ENCODE assay signal across 1 cellular context in the genomic region with DNA sequence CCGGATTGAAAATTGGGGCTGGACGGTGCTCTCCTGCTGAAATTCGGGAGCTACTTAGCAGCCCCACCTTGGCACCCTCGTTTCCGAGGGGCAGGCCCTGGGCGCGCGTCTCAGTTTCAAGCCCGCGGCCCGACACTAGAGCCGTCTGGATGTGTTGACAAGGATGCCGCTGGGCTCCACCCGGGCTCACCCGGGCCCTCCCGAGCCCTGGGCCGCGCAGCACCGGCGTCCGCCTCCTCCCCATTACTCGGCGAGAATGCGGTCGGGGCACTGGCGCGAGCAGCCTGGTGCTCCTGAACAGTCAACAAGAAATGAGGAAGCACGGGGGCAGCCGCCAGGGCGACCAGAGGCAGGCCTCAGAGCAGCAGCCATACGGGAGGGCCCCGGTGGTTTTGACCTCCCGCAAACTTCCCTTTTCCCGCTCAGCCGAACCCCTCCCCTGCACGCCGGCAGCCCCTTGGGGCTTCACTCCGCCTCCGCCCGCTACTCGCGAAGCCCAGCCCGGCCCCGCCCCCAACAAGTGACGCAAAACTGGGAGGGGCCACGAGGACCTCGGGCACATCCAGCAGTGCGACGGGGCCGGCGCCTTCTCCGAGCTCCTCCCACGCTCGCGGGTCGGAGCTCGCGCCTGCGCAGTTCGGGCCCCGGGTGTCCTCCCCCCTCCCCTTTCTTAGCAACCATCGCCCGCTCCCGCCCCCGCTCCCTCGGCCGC.
A peak's percentile ranks its signal among the peaks of the same experiment; 100 is the strongest.
TF ChIP-seq lines count a peak whose summit lies in the region.

No MANE protein-coding gene starts in this region.

TF ChIP-seq in HepG2, 621 proteins besides CTCF, POLR2A, EP300 and RAD21 (continued from another document and continues in another):
- TF ChIP-seq, protein P1, sequence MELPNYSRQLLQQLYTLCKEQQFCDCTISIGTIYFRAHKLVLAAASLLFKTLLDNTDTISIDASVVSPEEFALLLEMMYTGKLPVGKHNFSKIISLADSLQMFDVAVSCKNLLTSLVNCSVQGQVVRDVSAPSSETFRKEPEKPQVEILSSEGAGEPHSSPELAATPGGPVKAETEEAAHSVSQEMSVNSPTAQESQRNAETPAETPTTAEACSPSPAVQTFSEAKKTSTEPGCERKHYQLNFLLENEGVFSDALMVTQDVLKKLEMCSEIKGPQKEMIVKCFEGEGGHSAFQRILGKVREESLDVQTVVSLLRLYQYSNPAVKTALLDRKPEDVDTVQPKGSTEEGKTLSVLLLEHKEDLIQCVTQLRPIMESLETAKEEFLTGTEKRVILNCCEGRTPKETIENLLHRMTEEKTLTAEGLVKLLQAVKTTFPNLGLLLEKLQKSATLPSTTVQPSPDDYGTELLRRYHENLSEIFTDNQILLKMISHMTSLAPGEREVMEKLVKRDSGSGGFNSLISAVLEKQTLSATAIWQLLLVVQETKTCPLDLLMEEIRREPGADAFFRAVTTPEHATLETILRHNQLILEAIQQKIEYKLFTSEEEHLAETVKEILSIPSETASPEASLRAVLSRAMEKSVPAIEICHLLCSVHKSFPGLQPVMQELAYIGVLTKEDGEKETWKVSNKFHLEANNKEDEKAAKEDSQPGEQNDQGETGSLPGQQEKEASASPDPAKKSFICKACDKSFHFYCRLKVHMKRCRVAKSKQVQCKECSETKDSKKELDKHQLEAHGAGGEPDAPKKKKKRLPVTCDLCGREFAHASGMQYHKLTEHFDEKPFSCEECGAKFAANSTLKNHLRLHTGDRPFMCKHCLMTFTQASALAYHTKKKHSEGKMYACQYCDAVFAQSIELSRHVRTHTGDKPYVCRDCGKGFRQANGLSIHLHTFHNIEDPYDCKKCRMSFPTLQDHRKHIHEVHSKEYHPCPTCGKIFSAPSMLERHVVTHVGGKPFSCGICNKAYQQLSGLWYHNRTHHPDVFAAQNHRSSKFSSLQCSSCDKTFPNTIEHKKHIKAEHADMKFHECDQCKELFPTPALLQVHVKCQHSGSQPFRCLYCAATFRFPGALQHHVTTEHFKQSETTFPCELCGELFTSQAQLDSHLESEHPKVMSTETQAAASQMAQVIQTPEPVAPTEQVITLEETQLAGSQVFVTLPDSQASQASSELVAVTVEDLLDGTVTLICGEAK (IDR thresholded peaks at IDR 0.05): no peak
- TF ChIP-seq, protein P1 (CRISPR knock-in tag; IDR thresholded peaks at IDR 0.05): peak; percentile 82
- TF ChIP-seq ZNF543 (CRISPR knock-in tag; IDR thresholded peaks at IDR 0.05): peak; percentile 84
- peak; percentile 87 for TF ChIP-seq KMT2B (CRISPR knock-in tag; IDR thresholded peaks at IDR 0.05)
- 0 out of 2 replicates have a peak, but pooled peaks have one; percentile 14 for TF ChIP-seq PHF21A (CRISPR knock-in tag; IDR thresholded peaks at IDR 0.05)
- peak; percentile 57; the same call in 1 of the 2 replicates for TF ChIP-seq MTA1 (CRISPR knock-in tag; IDR thresholded peaks at IDR 0.05; ENCODE audit: borderline replicate concordance)
- no peak for TF ChIP-seq ZBTB3 (CRISPR knock-in tag; IDR thresholded peaks at IDR 0.05; ENCODE audit: borderline replicate concordance, low read depth)
- TF ChIP-seq CBX1 (IDR thresholded peaks at IDR 0.05; ENCODE audit: low read depth): peak; percentile 26
- no peak for TF ChIP-seq ZNF30 (CRISPR knock-in tag; IDR thresholded peaks at IDR 0.05)
- no peak for TF ChIP-seq FIP1L1 (IDR thresholded peaks at IDR 0.05; ENCODE audit: borderline replicate concordance, insufficient read depth, low read depth, low read length)
- peak; percentile 85; the same call in 1 of the 2 replicates for TF ChIP-seq TOE1 (CRISPR knock-in tag; IDR thresholded peaks at IDR 0.05)
- TF ChIP-seq HIVEP1 (CRISPR knock-in tag; IDR thresholded peaks at IDR 0.05): peak; percentile 72; the same call in 1 of the 2 replicates
- no peak for TF ChIP-seq ZNF619 (CRISPR knock-in tag; IDR thresholded peaks at IDR 0.05)
- TF ChIP-seq ZFYVE20 (CRISPR knock-in tag; IDR thresholded peaks at IDR 0.05; ENCODE audit: borderline replicate concordance, low read depth): no peak
- TF ChIP-seq NR2F6 (IDR thresholded peaks at IDR 0.05): 0 out of 2 replicates have a peak, but pooled peaks have one; percentile 26
- no peak; the same call in 1 of the 2 replicates for TF ChIP-seq NR2F6 (CRISPR knock-in tag; IDR thresholded peaks at IDR 0.05)
- no peak for TF ChIP-seq ZNF644 (CRISPR knock-in tag; IDR thresholded peaks at IDR 0.05; ENCODE audit: low read depth)
- TF ChIP-seq REL (CRISPR knock-in tag; conservative IDR thresholded peaks at IDR 0.05): 0 out of 2 replicates have a peak, but pooled peaks have one; percentile 18
- no peak for TF ChIP-seq THYN1 (CRISPR knock-in tag; IDR thresholded peaks at IDR 0.05; ENCODE audit: borderline replicate concordance, low read depth)
- TF ChIP-seq, protein P2, sequence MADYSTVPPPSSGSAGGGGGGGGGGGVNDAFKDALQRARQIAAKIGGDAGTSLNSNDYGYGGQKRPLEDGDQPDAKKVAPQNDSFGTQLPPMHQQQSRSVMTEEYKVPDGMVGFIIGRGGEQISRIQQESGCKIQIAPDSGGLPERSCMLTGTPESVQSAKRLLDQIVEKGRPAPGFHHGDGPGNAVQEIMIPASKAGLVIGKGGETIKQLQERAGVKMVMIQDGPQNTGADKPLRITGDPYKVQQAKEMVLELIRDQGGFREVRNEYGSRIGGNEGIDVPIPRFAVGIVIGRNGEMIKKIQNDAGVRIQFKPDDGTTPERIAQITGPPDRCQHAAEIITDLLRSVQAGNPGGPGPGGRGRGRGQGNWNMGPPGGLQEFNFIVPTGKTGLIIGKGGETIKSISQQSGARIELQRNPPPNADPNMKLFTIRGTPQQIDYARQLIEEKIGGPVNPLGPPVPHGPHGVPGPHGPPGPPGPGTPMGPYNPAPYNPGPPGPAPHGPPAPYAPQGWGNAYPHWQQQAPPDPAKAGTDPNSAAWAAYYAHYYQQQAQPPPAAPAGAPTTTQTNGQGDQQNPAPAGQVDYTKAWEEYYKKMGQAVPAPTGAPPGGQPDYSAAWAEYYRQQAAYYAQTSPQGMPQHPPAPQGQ (CRISPR knock-in tag; IDR thresholded peaks at IDR 0.05; ENCODE audit: borderline replicate concordance): no peak
- TF ChIP-seq ZNF550 (CRISPR knock-in tag; IDR thresholded peaks at IDR 0.05; ENCODE audit: borderline replicate concordance): no peak
- peak; percentile 66 for TF ChIP-seq ZNF749 (CRISPR knock-in tag; IDR thresholded peaks at IDR 0.05; ENCODE audit: borderline replicate concordance)
- TF ChIP-seq, protein P3, sequence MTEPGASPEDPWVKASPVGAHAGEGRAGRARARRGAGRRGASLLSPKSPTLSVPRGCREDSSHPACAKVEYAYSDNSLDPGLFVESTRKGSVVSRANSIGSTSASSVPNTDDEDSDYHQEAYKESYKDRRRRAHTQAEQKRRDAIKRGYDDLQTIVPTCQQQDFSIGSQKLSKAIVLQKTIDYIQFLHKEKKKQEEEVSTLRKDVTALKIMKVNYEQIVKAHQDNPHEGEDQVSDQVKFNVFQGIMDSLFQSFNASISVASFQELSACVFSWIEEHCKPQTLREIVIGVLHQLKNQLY (CRISPR knock-in tag; IDR thresholded peaks at IDR 0.05): peak; percentile 59; the same call in 1 of the 2 replicates
- TF ChIP-seq, protein P4, sequence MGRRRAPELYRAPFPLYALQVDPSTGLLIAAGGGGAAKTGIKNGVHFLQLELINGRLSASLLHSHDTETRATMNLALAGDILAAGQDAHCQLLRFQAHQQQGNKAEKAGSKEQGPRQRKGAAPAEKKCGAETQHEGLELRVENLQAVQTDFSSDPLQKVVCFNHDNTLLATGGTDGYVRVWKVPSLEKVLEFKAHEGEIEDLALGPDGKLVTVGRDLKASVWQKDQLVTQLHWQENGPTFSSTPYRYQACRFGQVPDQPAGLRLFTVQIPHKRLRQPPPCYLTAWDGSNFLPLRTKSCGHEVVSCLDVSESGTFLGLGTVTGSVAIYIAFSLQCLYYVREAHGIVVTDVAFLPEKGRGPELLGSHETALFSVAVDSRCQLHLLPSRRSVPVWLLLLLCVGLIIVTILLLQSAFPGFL (CRISPR knock-in tag; IDR thresholded peaks at IDR 0.05): peak; percentile 75; the same call in 1 of the 2 replicates
- no peak for TF ChIP-seq FOXC1 (CRISPR knock-in tag; IDR thresholded peaks at IDR 0.05; ENCODE audit: borderline replicate concordance)
- TF ChIP-seq, protein P5, sequence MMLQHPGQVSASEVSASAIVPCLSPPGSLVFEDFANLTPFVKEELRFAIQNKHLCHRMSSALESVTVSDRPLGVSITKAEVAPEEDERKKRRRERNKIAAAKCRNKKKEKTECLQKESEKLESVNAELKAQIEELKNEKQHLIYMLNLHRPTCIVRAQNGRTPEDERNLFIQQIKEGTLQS (CRISPR knock-in tag; IDR thresholded peaks at IDR 0.05): peak; percentile 35; the same call in 1 of the 2 replicates
- peak; percentile 95 for TF ChIP-seq ZNF501 (CRISPR knock-in tag; IDR thresholded peaks at IDR 0.05)
- TF ChIP-seq KAT2B (IDR thresholded peaks at IDR 0.05; ENCODE audit: borderline replicate concordance, low read depth, low read length): no peak
- peak; percentile 14; the same call in 1 of the 2 replicates for TF ChIP-seq HNF4G (IDR thresholded peaks at IDR 0.05; ENCODE audit: borderline replicate concordance, low read depth, low read length)
- TF ChIP-seq HNF4G (CRISPR knock-in tag; IDR thresholded peaks at IDR 0.05; ENCODE audit: borderline replicate concordance, low read depth): no peak
- peak; percentile 55; the same call in 1 of the 2 replicates for TF ChIP-seq ZBTB38 (CRISPR knock-in tag; IDR thresholded peaks at IDR 0.05)
- TF ChIP-seq POGZ (CRISPR knock-in tag; IDR thresholded peaks at IDR 0.05): peak; percentile 66; the same call in 1 of the 2 replicates
- TF ChIP-seq, protein P6, sequence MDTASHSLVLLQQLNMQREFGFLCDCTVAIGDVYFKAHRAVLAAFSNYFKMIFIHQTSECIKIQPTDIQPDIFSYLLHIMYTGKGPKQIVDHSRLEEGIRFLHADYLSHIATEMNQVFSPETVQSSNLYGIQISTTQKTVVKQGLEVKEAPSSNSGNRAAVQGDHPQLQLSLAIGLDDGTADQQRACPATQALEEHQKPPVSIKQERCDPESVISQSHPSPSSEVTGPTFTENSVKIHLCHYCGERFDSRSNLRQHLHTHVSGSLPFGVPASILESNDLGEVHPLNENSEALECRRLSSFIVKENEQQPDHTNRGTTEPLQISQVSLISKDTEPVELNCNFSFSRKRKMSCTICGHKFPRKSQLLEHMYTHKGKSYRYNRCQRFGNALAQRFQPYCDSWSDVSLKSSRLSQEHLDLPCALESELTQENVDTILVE (CRISPR knock-in tag; IDR thresholded peaks at IDR 0.05): peak; percentile 89
- peak; percentile 55; the same call in 1 of the 2 replicates for TF ChIP-seq FOXJ3 (CRISPR knock-in tag; IDR thresholded peaks at IDR 0.05; ENCODE audit: borderline replicate concordance)
- TF ChIP-seq, protein P7, sequence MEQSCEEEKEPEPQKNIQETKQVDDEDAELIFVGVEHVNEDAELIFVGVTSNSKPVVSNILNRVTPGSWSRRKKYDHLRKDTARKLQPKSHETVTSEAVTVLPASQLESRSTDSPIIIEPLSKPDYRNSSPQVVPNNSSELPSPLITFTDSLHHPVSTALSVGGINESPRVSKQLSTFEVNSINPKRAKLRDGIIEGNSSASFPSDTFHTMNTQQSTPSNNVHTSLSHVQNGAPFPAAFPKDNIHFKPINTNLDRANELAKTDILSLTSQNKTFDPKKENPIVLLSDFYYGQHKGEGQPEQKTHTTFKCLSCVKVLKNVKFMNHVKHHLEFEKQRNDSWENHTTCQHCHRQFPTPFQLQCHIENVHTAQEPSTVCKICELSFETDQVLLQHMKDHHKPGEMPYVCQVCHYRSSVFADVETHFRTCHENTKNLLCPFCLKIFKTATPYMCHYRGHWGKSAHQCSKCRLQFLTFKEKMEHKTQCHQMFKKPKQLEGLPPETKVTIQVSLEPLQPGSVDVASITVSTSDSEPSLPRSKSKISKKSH (CRISPR knock-in tag; IDR thresholded peaks at IDR 0.05; ENCODE audit: borderline replicate concordance): peak; percentile 87; the same call in 1 of the 2 replicates
- no peak for TF ChIP-seq PCBP2 (optimal IDR thresholded peaks at IDR 0.05; ENCODE audit: low read depth, low read length, poor library complexity, severe bottlenecking)
- 0 out of 2 replicates have a peak, but pooled peaks have one; percentile 7 for TF ChIP-seq SRF (IDR thresholded peaks at IDR 0.05; ENCODE audit: low read depth, low read length)
- TF ChIP-seq, protein P8, sequence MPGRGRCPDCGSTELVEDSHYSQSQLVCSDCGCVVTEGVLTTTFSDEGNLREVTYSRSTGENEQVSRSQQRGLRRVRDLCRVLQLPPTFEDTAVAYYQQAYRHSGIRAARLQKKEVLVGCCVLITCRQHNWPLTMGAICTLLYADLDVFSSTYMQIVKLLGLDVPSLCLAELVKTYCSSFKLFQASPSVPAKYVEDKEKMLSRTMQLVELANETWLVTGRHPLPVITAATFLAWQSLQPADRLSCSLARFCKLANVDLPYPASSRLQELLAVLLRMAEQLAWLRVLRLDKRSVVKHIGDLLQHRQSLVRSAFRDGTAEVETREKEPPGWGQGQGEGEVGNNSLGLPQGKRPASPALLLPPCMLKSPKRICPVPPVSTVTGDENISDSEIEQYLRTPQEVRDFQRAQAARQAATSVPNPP (CRISPR knock-in tag; IDR thresholded peaks at IDR 0.05): peak; percentile 67; the same call in 1 of the 2 replicates
